In the genomic region with DNA sequence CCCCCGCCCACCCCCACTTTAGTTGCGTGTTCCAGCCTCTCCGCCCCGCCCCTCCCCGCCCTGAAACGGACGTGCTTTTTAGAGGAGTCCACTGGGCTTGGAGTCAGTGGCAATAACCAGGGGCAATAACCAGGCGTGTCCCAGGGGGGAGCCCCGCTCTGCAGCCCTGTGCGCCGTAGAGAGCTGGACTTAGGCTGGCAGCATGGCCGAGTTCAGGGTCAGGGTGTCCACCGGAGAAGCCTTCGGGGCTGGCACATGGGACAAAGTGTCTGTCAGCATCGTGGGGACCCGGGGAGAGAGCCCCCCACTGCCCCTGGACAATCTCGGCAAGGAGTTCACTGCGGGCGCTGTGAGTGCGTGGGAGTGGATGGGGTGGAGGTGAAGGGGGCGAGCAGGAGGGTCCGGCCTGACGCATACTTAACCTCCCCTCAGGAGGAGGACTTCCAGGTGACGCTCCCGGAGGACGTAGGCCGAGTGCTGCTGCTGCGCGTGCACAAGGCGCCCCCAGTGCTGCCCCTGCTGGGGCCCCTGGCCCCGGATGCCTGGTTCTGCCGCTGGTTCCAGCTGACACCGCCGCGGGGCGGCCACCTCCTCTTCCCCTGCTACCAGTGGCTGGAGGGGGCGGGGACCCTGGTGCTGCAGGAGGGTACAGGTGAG, we compare ENCODE assay signal across 12 cellular contexts. TPM values are rescaled to one million over a fixed set of nuclear protein-coding genes. Genes with fewer than 3 reads are reported as not detected.
A peak's percentile ranks its signal among the peaks of the same experiment; 100 is the strongest.
DNase-seq lines count a peak whose midpoint lies in the region; ATAC-seq, FAIRE-seq and TF ChIP-seq lines count a peak whose summit lies in the region.
"Had no signal": no experiment of that assay in that cellular context is flagged by ENCODE, and none has a peak within 500 bp of the region (broad histone marks: within the 10 kb centered on the region; RNA-seq: fewer than 3 reads in every experiment).

A gene with protein sequence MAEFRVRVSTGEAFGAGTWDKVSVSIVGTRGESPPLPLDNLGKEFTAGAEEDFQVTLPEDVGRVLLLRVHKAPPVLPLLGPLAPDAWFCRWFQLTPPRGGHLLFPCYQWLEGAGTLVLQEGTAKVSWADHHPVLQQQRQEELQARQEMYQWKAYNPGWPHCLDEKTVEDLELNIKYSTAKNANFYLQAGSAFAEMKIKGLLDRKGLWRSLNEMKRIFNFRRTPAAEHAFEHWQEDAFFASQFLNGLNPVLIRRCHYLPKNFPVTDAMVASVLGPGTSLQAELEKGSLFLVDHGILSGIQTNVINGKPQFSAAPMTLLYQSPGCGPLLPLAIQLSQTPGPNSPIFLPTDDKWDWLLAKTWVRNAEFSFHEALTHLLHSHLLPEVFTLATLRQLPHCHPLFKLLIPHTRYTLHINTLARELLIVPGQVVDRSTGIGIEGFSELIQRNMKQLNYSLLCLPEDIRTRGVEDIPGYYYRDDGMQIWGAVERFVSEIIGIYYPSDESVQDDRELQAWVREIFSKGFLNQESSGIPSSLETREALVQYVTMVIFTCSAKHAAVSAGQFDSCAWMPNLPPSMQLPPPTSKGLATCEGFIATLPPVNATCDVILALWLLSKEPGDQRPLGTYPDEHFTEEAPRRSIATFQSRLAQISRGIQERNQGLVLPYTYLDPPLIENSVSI (plus strand): TSS at position 106 of the 657 bp plus-strand sequence. CDS start 97 bp downstream, at position 203.

- no peaks in the 10 kb centered on the region for H3K79me1 ChIP-seq in H1 (ENCODE audit: low read depth, low read length)

- 0 out of 2 replicates have a peak within 1 kb of the TSS, but pooled peaks have one; percentile 7 for H3K18ac ChIP-seq in H1 (ENCODE audit: extremely low read depth, low read length)

- H2BK120ac ChIP-seq in H1 (replicated peaks; ENCODE audit: low read depth, low read length) = no peak within 1 kb of the TSS

- H4K8ac ChIP-seq in H1 (ENCODE audit: extremely low read depth, insufficient read depth, low read length) = no peak within 1 kb of the TSS

- peak within 1 kb of the TSS; percentile 63 for H3K4me3 Mint-ChIP-seq in WTC11
- H3K4me3 Mint-ChIP-seq: central memory CD8-positive, alpha-beta T cell had no signal

- peaks cover 8% of the 10 kb centered on the region for H3K9me3 Mint-ChIP-seq in WTC11
- H3K9me3 Mint-ChIP-seq: activated T-helper 2 cell treated with anti-CD3 and anti-CD28 coated beads, Interferon-gamma antibody, Interleukin-2, Interleukin-4, amounts not matched to agents 10 μg/mL and 5 μg/mL and 100 μg/mL, durations not matched to agents 14 hours and 24 hours and 36 hours; central memory CD8-positive, alpha-beta T cell had no signal

- H3K4me1 ChIP-seq in H1 (replicated peaks in 1 of 4; ENCODE audit: control insufficient read depth in 3 of 4, insufficient read depth in 4 of 4, low read length in 3 of 4) (peaks cover 0 to 10% (median 6%) of the 10 kb centered on the region in 4 experiments; a peak in 5 of 7 replicates), mucosa of descending colon (ENCODE audit: low read depth) (peaks cover 4% of the 10 kb centered on the region), stomach (peaks cover 4 to 24% (median 17%) of the 10 kb centered on the region in 4 donors)

- H2BK5ac ChIP-seq in H1 (ENCODE audit: low read depth, low read length) = no peak within 1 kb of the TSS

- no peaks in the 10 kb centered on the region for H3K79me2 ChIP-seq in H1 (ENCODE audit: control insufficient read depth in 1 of 2, insufficient read depth in 2 of 2, low read length in 2 of 2)

- no peak for FAIRE-seq in H1 (lab: Jason Lieb, UNC)
- FAIRE-seq: GM12892 had no signal

- H3K27ac Mint-ChIP-seq in WTC11 = no peak within 1 kb of the TSS
- H3K27ac Mint-ChIP-seq: activated T-helper 2 cell treated with anti-CD3 and anti-CD28 coated beads, Interferon-gamma antibody, Interleukin-2, Interleukin-4, amounts not matched to agents 10 μg/mL and 5 μg/mL and 100 μg/mL, durations not matched to agents 14 hours and 24 hours and 36 hours had no signal

- H3K23me2 ChIP-seq in H1 (ENCODE audit: low read depth, low read length) = peaks cover 4% of the 10 kb centered on the region; the same call in 1 of the 2 replicates

- peak within 1 kb of the TSS; percentile 70 to 99 for H3K4me2 ChIP-seq in H1 (ENCODE audit: insufficient read depth in 1 of 2, low read depth in 2 of 2, low read length in 2 of 2)

- H3K36me3 ChIP-seq in H1 (ENCODE audit: control insufficient read depth in 2 of 4, insufficient read depth in 4 of 4, low read length in 3 of 4) (no peaks in the 10 kb centered on the region; a peak in 1 of 8 replicates), mucosa of descending colon (ENCODE audit: low read depth) (no peaks in the 10 kb centered on the region), stomach (no peaks in the 10 kb centered on the region)

- TF ChIP-seq RAD21 in H1 (IDR thresholded peaks at IDR 0.05 in 1 of 2, conservative IDR thresholded peaks at IDR 0.05 in 1 of 2; ENCODE audit: low read depth in 2 of 2, low read length in 2 of 2) = no peak

- no peak within 1 kb of the TSS for H3K4ac ChIP-seq in H1 (replicated peaks; ENCODE audit: insufficient read length, low read depth, low read length)

- no peak for TF ChIP-seq POLR2A in H1 (IDR thresholded peaks at IDR 0.05; ENCODE audit: control extremely low read depth in 1 of 2, low read depth in 2 of 2, low read length in 2 of 2)
- no peak for TF ChIP-seq POLR2A in stomach (IDR thresholded peaks at IDR 0.05)

- H3K9ac ChIP-seq in H1 (replicated peaks in 1 of 4; ENCODE audit: extremely low read depth in 1 of 4, low read depth in 3 of 4, low read length in 3 of 4) = peak within 1 kb of the TSS in 2 of 4 experiments; percentile 25 to 36; a peak in 2 of 7 replicates

- DNase-seq in WTC11 (ENCODE audit: low spot score) (peak; percentile 70), H1 (ENCODE audit: low read depth in 1 of 2, low spot score in 2 of 2) (peak in 1 of 2 experiments; percentile 75), mucosa of descending colon (peak; percentile 67 to 86 (median 82)), stomach (peak; percentile 46), SIG-M5 (lab: John Stamatoyannopoulos, UW) (no peak)
- DNase-seq: NCI-H526 had no signal

- CTCF ChIA-PET in WTC11 (lab: Charles Lee) (interaction anchor here (0.6 to 6.2 kb wide), 17 partner anchors 9 to 830 kb away, joined by 3 to 154 read pairs (median 4); a partner anchor contains a TSS), H1 (lab: Charles Lee; ENCODE audit: partially characterized antibody) (interaction anchor here (1.0 to 6.0 kb wide), 11 partner anchors 17 to 133 kb away, joined by 3 to 141 read pairs (median 8); no protein-coding TSS in a partner anchor)

- peak within 1 kb of the TSS; percentile 67 for H2AFZ ChIP-seq in H1 (ENCODE audit: low read length)

- H4K20me1 ChIP-seq in H1 (replicated peaks in 1 of 2; ENCODE audit: control insufficient read depth in 1 of 2, insufficient read depth in 2 of 2, low read length in 2 of 2) = no peaks in the 10 kb centered on the region

- ATAC-seq in WTC11 = peak; percentile 57
- ATAC-seq in mucosa of descending colon = peak; percentile 87
- no peak for ATAC-seq in HG02938 (IDR thresholded peaks at IDR 0.05; ENCODE audit: unreplicated experiment)
- no peak for ATAC-seq in HG02642 (IDR thresholded peaks at IDR 0.05; ENCODE audit: poor library complexity, unreplicated experiment)

- no peaks in the 10 kb centered on the region for H3K36me3 Mint-ChIP-seq in WTC11

- peaks cover 14% of the 10 kb centered on the region for H3K27me3 Mint-ChIP-seq in WTC11 (ENCODE audit: low read depth)

- H3K4me3 ChIP-seq in H1 (ENCODE audit: extremely low read depth in 1 of 4, insufficient read depth in 2 of 4, low read depth in 3 of 4, low read length in 4 of 4) (peak within 1 kb of the TSS; percentile 22 to 64 (median 43)), mucosa of descending colon (no peak within 1 kb of the TSS), stomach (peak within 1 kb of the TSS; percentile 27 to 43 (median 35))

- peak within 1 kb of the TSS; percentile 14 for H4K91ac ChIP-seq in H1 (replicated peaks; ENCODE audit: insufficient read length, low read length)

- H3K27me3 ChIP-seq in H1 (replicated peaks in 1 of 4; ENCODE audit: control insufficient read depth in 3 of 4, extremely low read depth in 1 of 4, insufficient read depth in 3 of 4, low read length in 3 of 4) (peaks cover 0 to 9% (median 4%) of the 10 kb centered on the region in 4 experiments; a peak in 3 of 7 replicates), stomach (peaks cover 3 to 44% (median 16%) of the 10 kb centered on the region in 3 donors)

- no peak within 1 kb of the TSS for H3K56ac ChIP-seq in H1 (replicated peaks; ENCODE audit: insufficient read length, low read depth, low read length)

- no peaks in the 10 kb centered on the region for H3K9me3 ChIP-seq in H1 (ENCODE audit: insufficient read depth in 2 of 2, low read depth in 1 of 2, low read length in 1 of 2)
- no peaks in the 10 kb centered on the region for H3K9me3 ChIP-seq in mucosa of descending colon
- no peaks in the 10 kb centered on the region for H3K9me3 ChIP-seq in stomach

- TF ChIP-seq EP300 in H1 (IDR thresholded peaks at IDR 0.05; ENCODE audit: borderline replicate concordance in 1 of 2, low read depth in 2 of 2, low read length in 2 of 2) (no peak), stomach (IDR thresholded peaks at IDR 0.05) (no peak)

- no peak within 1 kb of the TSS for H2BK20ac ChIP-seq in H1 (ENCODE audit: low read length)

- H2BK12ac ChIP-seq in H1 (ENCODE audit: low read depth, low read length) = no peak within 1 kb of the TSS

- no peak within 1 kb of the TSS for H3K27ac ChIP-seq in H1 (ENCODE audit: low read depth, low read length)
- peak within 1 kb of the TSS in 1 of 5 donors; percentile 13 for H3K27ac ChIP-seq in stomach
- H3K27ac ChIP-seq: HL-60 had no signal

- H3K14ac ChIP-seq in H1 (ENCODE audit: insufficient read length) = no peak within 1 kb of the TSS

- 13% methylated on average over 22 of the region's 37 CpGs; no CpG with 5 or more reads in 1 of the 2 experiments for WGBS in H1 (ENCODE audit: extremely low coverage in 1 of 2, insufficient coverage in 1 of 2, insufficient read length in 1 of 2, insufficient replicate concordance in 2 of 2, low coverage in 1 of 2, low lambda C conversion rate in 2 of 2, missing lambda C conversion rate in 1 of 2), 2 experiments
- WGBS in stomach, 5 donors = 8 to 12% (median 10%) methylated on average over 19 to 37 of the region's 37 CpGs

- POLR2A ChIA-PET in WTC11 (lab: Charles Lee) = interaction anchor here (0.6 kb wide), 1 partner anchor 204 kb away, joined by 6 read pairs; no protein-coding TSS in a partner anchor
- POLR2A ChIA-PET in H1 (lab: Charles Lee; ENCODE audit: partially characterized antibody) = interaction anchor here (1.0 to 2.6 kb wide), 4 partner anchors 14 to 111 kb away, joined by 3 to 9 read pairs (median 4); no protein-coding TSS in a partner anchor

- no peak within 1 kb of the TSS for H3K23ac ChIP-seq in H1 (ENCODE audit: insufficient read length)

- 0 out of 2 replicates have a peak within 1 kb of the TSS, but pooled peaks have one; percentile 19 for H2BK15ac ChIP-seq in H1 (ENCODE audit: low read length)

- H4K5ac ChIP-seq in H1 (ENCODE audit: insufficient read length, low read depth, low read length) = no peak within 1 kb of the TSS

- no peak within 1 kb of the TSS for H2AK5ac ChIP-seq in H1 (ENCODE audit: low read depth, low read length)

- peaks cover 19% of the 10 kb centered on the region for H3K4me1 Mint-ChIP-seq in WTC11
- H3K4me1 Mint-ChIP-seq: central memory CD8-positive, alpha-beta T cell had no signal

- intact Hi-C loops in mucosa of descending colon (cut with DNase I, micrococcal nuclease) (no loop called here), stomach (cut with DNase I; ENCODE audit: low total_unique reads) (no loop called here)

- TF ChIP-seq CTCF in WTC11 (IDR thresholded peaks at IDR 0.05) (no peak), H1 (IDR thresholded peaks at IDR 0.05; ENCODE audit: control extremely low read depth in 1 of 3, insufficient read depth in 1 of 3, low read depth in 1 of 3, low read length in 3 of 3) (no peak), mucosa of descending colon (IDR thresholded peaks at IDR 0.05) (no peak), stomach (IDR thresholded peaks at IDR 0.05) (no peak)

RNA-seq across cellular contexts. Expression of the gene that starts here (rescaled TPM):
- total RNA-seq in WTC11 (2021) = 0.22 to 0.87 TPM (median 0.73 TPM) in 3 replicates
- total RNA-seq in H1 (2021; fragmentation: NEBNext Ultra II Directional; extraction: Animal tissue kit (Norgen Biotek cat#: 25700)) = 0.46 and 0.63 TPM in 2 replicates
- 0.91 and 1.4 TPM in 2 replicates for polyA plus RNA-seq in H1 (2011; rRNA removed)
- 0.76 TPM for polyA plus RNA-seq in H1 (2011; cell fraction: cytosol; rRNA removed)
- 1.3 TPM for polyA plus RNA-seq in H1 (2011; cell fraction: nucleus; rRNA removed)
- polyA plus RNA-seq in H1 (2012, experiment 1 of 2) = 0.42 to 0.79 TPM (median 0.60 TPM) in 4 replicates
- 0.26 TPM for polyA plus RNA-seq in H1 (2012, experiment 2 of 2)
- polyA plus RNA-seq in H1 (2013, experiment 1 of 2) = 0.73 TPM
- 0.70 TPM for polyA plus RNA-seq in H1 (2013, experiment 2 of 2)
- 0.51 and 0.63 TPM in 2 replicates for polyA minus RNA-seq in H1 (2011; rRNA and poly(A)+ RNA removed)
- polyA minus RNA-seq in H1 (2011; cell fraction: cytosol; rRNA and poly(A)+ RNA removed) = not detected
- polyA minus RNA-seq in H1 (2011; cell fraction: nucleus; rRNA and poly(A)+ RNA removed) = 0.70 TPM
- total RNA-seq in mucosa of descending colon = 1 to 10 TPM in 2 of 3 donors, under 1 TPM in 1; 0.66 to 1.3 (median 1.1) TPM
- total RNA-seq in stomach = 1 to 10 TPM in 4 of 5 donors, not detected in 1; 1.5 to 7.0 (median 2.6) TPM
- 10 to 100 TPM in 1 of 3 donors, 1 to 10 TPM in 2; 2.4 to 10.5 (median 3.1) TPM for polyA plus RNA-seq in stomach
- total RNA-seq: activated T-helper 2 cell treated with anti-CD3 and anti-CD28 coated beads, Interferon-gamma antibody, Interleukin-2, Interleukin-4, amounts not matched to agents 10 μg/mL and 5 μg/mL and 100 μg/mL, durations not matched to agents 14 hours and 24 hours and 36 hours had no signal

Comparison
In these comparisons a context has a peak if more than half of its experiments do, and no peak if none do; other contexts are left out.
1. Peak in DNase-seq and ATAC-seq in WTC11; RNA of the gene not detected or under 1 TPM.